Comparison of ENCODE assay signal across 24 cellular contexts in the genomic region with DNA sequence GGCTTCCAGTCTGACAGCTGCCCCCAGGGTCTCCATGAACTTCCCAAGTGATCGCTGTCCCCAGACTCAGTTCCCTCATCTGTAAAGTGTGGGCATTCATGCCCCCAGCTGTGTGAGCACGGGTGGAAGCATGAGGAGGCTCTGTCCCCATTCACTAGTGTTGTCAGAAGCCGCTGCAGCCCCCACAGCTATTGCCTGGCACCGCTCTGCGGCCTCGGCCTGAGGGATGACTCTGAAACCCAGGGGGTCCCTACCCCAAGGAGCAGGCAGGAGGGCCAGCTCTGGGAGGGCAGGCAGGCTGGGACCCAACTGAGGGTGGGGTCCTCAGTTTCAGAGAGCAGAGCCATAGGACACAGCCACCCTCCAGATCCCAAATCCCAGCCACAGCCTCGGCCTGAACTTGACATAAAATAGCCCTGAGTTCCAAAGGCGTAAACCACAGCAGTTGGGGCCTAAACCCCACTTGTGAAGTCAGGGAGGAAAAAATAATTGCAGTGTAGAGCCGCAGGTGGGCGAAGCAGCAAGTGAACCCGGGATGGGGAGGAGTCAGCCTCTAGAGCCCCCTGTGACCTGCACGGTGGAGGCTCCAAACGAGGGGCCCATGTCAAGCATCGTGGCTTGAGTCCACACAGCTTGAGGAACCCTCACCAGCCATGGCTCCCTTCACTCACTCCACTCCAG.
DNase-seq lines count a peak whose midpoint lies in the region; ATAC-seq and TF ChIP-seq lines count a peak whose summit lies in the region.
"Had no signal": no experiment of that assay in that cellular context is flagged by ENCODE, and none has a peak within 500 bp of the region (broad histone marks: within the 10 kb centered on the region; RNA-seq: fewer than 3 reads in every experiment).

No MANE protein-coding gene starts in this region.

- H3K9ac ChIP-seq in HUES6 (ENCODE audit: low read length) (no peak overlapping the region), GM23248 (no peak overlapping the region)

- intact Hi-C loops in Right ventricle myocardium inferior (cut with DNase I), result no loop called here
- intact Hi-C loops in sigmoid colon (cut with DNase I), result no loop called here

- H4K20me1 ChIP-seq in GM23248 (ENCODE audit: insufficient read depth), result no peaks in the 10 kb centered on the region

- H3K9me2 ChIP-seq in GM23248 (ENCODE audit: insufficient read depth), result no peaks in the 10 kb centered on the region

- no peaks in the 10 kb centered on the region for H3K4me1 Mint-ChIP-seq in osteocyte (ENCODE audit: unreplicated experiment)
- H3K4me1 Mint-ChIP-seq: B cell, CD14-positive monocyte had no signal

- H3K27ac ChIP-seq in right atrium auricular region (no peak overlapping the region), HUES6 (ENCODE audit: low read depth, low read length) (0 out of 2 replicates have a peak overlapping the region, but pooled peaks have one; percentile 15), GM23248 (no peak overlapping the region), sigmoid colon (no peak overlapping the region)
- H3K27ac ChIP-seq: A549 had no signal

- ATAC-seq in Right ventricle myocardium inferior (no peak), omental fat pad (ENCODE audit: low FRiP score) (no peak)
- ATAC-seq: A549, HepG2, K562 had no signal

- TF ChIP-seq CTCF in right atrium auricular region (IDR thresholded peaks at IDR 0.05) (no peak), osteocyte (IDR thresholded peaks at IDR 0.05) (no peak), omental fat pad (IDR thresholded peaks at IDR 0.05) (no peak), sigmoid colon (IDR thresholded peaks at IDR 0.05) (no peak)

- no peaks in the 10 kb centered on the region for H3K4me1 ChIP-seq in right atrium auricular region
- H3K4me1 ChIP-seq in HUES6 (ENCODE audit: control insufficient read depth, insufficient read depth, low read length), result no peaks in the 10 kb centered on the region
- no peaks in the 10 kb centered on the region for H3K4me1 ChIP-seq in GM23248 (ENCODE audit: insufficient read depth)
- peaks cover 0 to 17% (median 10%) of the 10 kb centered on the region in 4 donors for H3K4me1 ChIP-seq in sigmoid colon
- H3K4me1 ChIP-seq: A549 had no signal

- H3K9me3 Mint-ChIP-seq in osteocyte (ENCODE audit: unreplicated experiment), result peaks cover 13% of the 10 kb centered on the region
- H3K9me3 Mint-ChIP-seq: HFFc6 had no signal

- H3K4me2 ChIP-seq in GM23248 (ENCODE audit: unreplicated experiment), result no peak overlapping the region
- H3K4me2 ChIP-seq: A549 had no signal

- no peaks in the 10 kb centered on the region for H3K9me3 ChIP-seq in right atrium auricular region
- H3K9me3 ChIP-seq in HUES6 (ENCODE audit: control insufficient read depth, insufficient read depth, low read depth, low read length), result no peaks in the 10 kb centered on the region
- no peaks in the 10 kb centered on the region for H3K9me3 ChIP-seq in GM23248 (ENCODE audit: low read depth)
- H3K9me3 ChIP-seq in sigmoid colon, result no peaks in the 10 kb centered on the region
- H3K9me3 ChIP-seq: MG63 had no signal

- H3F3A ChIP-seq in GM23248 (ENCODE audit: insufficient read depth), result no peaks in the 10 kb centered on the region

- DNase-seq in right atrium auricular region (ENCODE audit: low spot score), result peak; percentile 23
- no peak for DNase-seq in Right ventricle myocardium inferior (ENCODE audit: missing footprints)
- DNase-seq in islet precursor cell, result peak; percentile 38
- DNase-seq in osteocyte (ENCODE audit: extremely low spot score, unreplicated experiment), result peak; percentile 82
- no peak for DNase-seq in GM23248
- no peak for DNase-seq in omental fat pad (ENCODE audit: low spot score)
- DNase-seq in sigmoid colon, result no peak
- DNase-seq: DMS53, GDM1, HFFc6, MG63, NCI-H1417, NCI-H1694 treated with DMSO at 0.1 percent for 48 hours, NCI-H2107, NCI-H446 treated with DMSO at 0.1 percent for 48 hours, NCI-H526 treated with DMSO at 0.1 percent for 48 hours, OCI-M1, SHP77 treated with DMSO at 0.1 percent for 48 hours had no signal

- H3K36me3 Mint-ChIP-seq in osteocyte (ENCODE audit: unreplicated experiment), result no peaks in the 10 kb centered on the region
- H3K36me3 Mint-ChIP-seq: CD14-positive monocyte had no signal

- H2AFZ ChIP-seq in GM23248, result no peak overlapping the region

- no peaks in the 10 kb centered on the region for H3K36me3 ChIP-seq in right atrium auricular region
- H3K36me3 ChIP-seq in HUES6 (ENCODE audit: control insufficient read depth, insufficient read depth, low read length), result no peaks in the 10 kb centered on the region
- H3K36me3 ChIP-seq in GM23248 (ENCODE audit: low read depth), result no peaks in the 10 kb centered on the region
- no peaks in the 10 kb centered on the region for H3K36me3 ChIP-seq in sigmoid colon
- H3K36me3 ChIP-seq: MG63 had no signal

- in situ Hi-C loops in GM23248 (cut with MboI), result no loop called here

- TF ChIP-seq EP300 in sigmoid colon (IDR thresholded peaks at IDR 0.05), result no peak

- no peak overlapping the region for H3K4me3 Mint-ChIP-seq in osteocyte (ENCODE audit: unreplicated experiment)
- H3K4me3 Mint-ChIP-seq: B cell, CD14-positive monocyte, HFFc6 had no signal

- TF ChIP-seq POLR2A in sigmoid colon (IDR thresholded peaks at IDR 0.05), result no peak

- H3K27me3 ChIP-seq in right atrium auricular region, result no peaks in the 10 kb centered on the region
- no peaks in the 10 kb centered on the region for H3K27me3 ChIP-seq in HUES6 (ENCODE audit: control insufficient read depth, insufficient read depth, low read length)
- peaks cover 6% of the 10 kb centered on the region; the same call in 1 of the 2 replicates for H3K27me3 ChIP-seq in GM23248 (replicated peaks; ENCODE audit: insufficient read depth)
- H3K27me3 ChIP-seq in sigmoid colon, result peaks cover 0 to 5% (median 0%) of the 10 kb centered on the region in 3 donors
- H3K27me3 ChIP-seq: MG63 had no signal

- H3K27me3 Mint-ChIP-seq in osteocyte (ENCODE audit: unreplicated experiment), result no peaks in the 10 kb centered on the region
- H3K27me3 Mint-ChIP-seq: B cell had no signal

- H3K4me3 ChIP-seq in right atrium auricular region (no peak overlapping the region), HUES6 (ENCODE audit: low read depth, low read length) (no peak overlapping the region), GM23248 (no peak overlapping the region), sigmoid colon (no peak overlapping the region)
- H3K4me3 ChIP-seq: A549, K562, MG63 had no signal

- H3K27ac Mint-ChIP-seq in osteocyte (ENCODE audit: unreplicated experiment), result no peak overlapping the region
- H3K27ac Mint-ChIP-seq: B cell, CD14-positive monocyte, HFFc6 had no signal

- no peaks in the 10 kb centered on the region for H3K79me2 ChIP-seq in GM23248 (ENCODE audit: insufficient read depth)

- WGBS in GM23248 (ENCODE audit: low coverage in 1 of 2, low lambda C conversion rate in 2 of 2, missing lambda C conversion rate in 2 of 2), 2 experiments, result 86% methylated on average over 14 of the region's 14 CpGs
- 86 to 92% methylated on average over 14 of the region's 14 CpGs for WGBS in sigmoid colon, 2 donors

Comparison
In these comparisons a context has a peak if more than half of its experiments do, and no peak if none do; other contexts are left out.
1. DNase-seq: peak in right atrium auricular region (single experiment), islet precursor cell (single experiment) and osteocyte (single experiment); none in Right ventricle myocardium inferior (single experiment), GM23248 (single experiment), omental fat pad (single experiment) and sigmoid colon (single experiment).